ENCODE assay signal across 9 cellular contexts in the genomic region with DNA sequence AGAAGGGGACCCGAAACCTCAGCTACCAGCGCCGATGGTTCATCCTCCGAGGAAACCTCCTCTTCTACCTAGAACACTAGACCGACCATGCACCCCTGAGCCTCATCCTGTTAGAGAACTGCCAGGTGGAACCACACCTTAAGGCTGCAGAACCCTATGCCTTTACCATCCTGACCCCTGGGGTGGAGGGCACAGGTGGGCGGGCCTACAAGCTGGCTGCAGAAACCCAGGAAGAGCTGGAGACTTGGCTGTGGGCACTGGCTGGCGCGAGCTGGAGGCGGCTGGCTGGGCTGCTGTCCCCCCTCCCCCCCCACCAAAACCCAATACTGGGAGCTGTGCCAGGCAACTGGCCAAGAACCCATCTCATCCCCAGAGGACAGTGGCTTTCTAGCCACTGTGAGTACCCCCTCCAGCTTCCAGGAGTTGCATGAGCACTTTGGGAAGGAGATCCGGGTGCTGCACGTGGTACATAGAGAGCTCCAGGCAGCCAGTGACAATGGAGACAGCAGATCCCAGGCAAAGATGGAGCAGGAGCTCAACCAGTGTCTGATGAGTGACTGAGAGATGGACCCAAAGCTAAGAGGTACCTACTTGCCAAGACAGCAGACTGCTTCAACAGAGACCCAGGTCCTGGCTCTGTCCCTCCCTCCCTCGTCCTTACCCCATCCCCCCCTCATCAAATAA. TPM values are rescaled to one million over a fixed set of nuclear protein-coding genes. Genes with fewer than 3 reads are reported as not detected.
DNase-seq lines count a peak whose midpoint lies in the region; ATAC-seq and TF ChIP-seq lines count a peak whose summit lies in the region.
"Had no signal": no experiment of that assay in that cellular context is flagged by ENCODE, and none has a peak within 500 bp of the region (broad histone marks: within the 10 kb centered on the region; RNA-seq: fewer than 3 reads in every experiment).

No MANE protein-coding gene starts in this region.

- BruUV-seq in PC-3 (replicated peaks; lab: Mats Ljungman, UMichigan): no TSS peak

- ATAC-seq in gastrocnemius medialis (no peak), PC-3 (no peak), HG02840 (IDR thresholded peaks at IDR 0.05; ENCODE audit: low FRiP score, unreplicated experiment) (no peak)

- H3K36me3 ChIP-seq in HEK293 (ENCODE audit: control insufficient read depth in 2 of 2, insufficient read depth in 1 of 2, low read length in 2 of 2) (peaks cover 6 to 78% of the 10 kb centered on the region in 2 experiments; a peak in 2 of 3 replicates), gastrocnemius medialis (peaks cover 0 to 56% of the 10 kb centered on the region in 2 donors), PC-3 (ENCODE audit: low read depth, low read length) (no peaks in the 10 kb centered on the region; the same call in 1 of the 2 replicates)

- H3K27me3 ChIP-seq in gastrocnemius medialis: no peaks in the 10 kb centered on the region
- no peaks in the 10 kb centered on the region for H3K27me3 ChIP-seq in PC-3 (ENCODE audit: low read length)

- H3K9ac ChIP-seq in PC-3 (ENCODE audit: low read length): no peak overlapping the region

- no peaks in the 10 kb centered on the region for H3F3A ChIP-seq in PC-3 (ENCODE audit: low read length, unreplicated experiment)

- H3K27ac ChIP-seq in HEK293 (ENCODE audit: extremely low read depth, low read depth, low read length) (peak overlapping the region; percentile 72), gastrocnemius medialis (peak overlapping the region; percentile 92 to 97 (median 94)), PC-3 (ENCODE audit: low read length) (no peak overlapping the region; the same call in 1 of the 2 replicates)

- no peak overlapping the region for H3K4me2 ChIP-seq in PC-3 (ENCODE audit: low read length)

- no peak for TF ChIP-seq POLR2A in gastrocnemius medialis (IDR thresholded peaks at IDR 0.05)

- CTCF ChIA-PET in HEK293 (lab: Yijun Ruan, JAX): interaction anchor here (0.5 to 1.1 kb wide), 5 partner anchors 16 to 304 kb away, joined by 3 to 5 read pairs (median 3); no protein-coding TSS in a partner anchor
- CTCF ChIA-PET in PC-3 (lab: Charles Lee): no interaction called here

- peaks cover 11% of the 10 kb centered on the region for H4K20me1 ChIP-seq in PC-3 (ENCODE audit: low read length)

- H3K4me3 ChIP-seq in HEK293 (ENCODE audit: low read depth, low read length) (no peak overlapping the region), gastrocnemius medialis (peak overlapping the region in 2 of 4 donors; percentile 84 to 100), PC-3 (ENCODE audit: low read length) (no peak overlapping the region)

- no peak for TF ChIP-seq CTCF in HEK293 (tag by site-specific recombination; IDR thresholded peaks at IDR 0.05)
- no peak for TF ChIP-seq CTCF in gastrocnemius medialis (IDR thresholded peaks at IDR 0.05 in 4 of 5, conservative IDR thresholded peaks at IDR 0.05 in 1 of 5)
- no peak for TF ChIP-seq CTCF in PC-3 (conservative IDR thresholded peaks at IDR 0.05; ENCODE audit: low read depth, low read length)

- in situ Hi-C loops in gastrocnemius medialis (cut with MboI; ENCODE audit: low sequenced_read_pairs in 4 of 4): loop anchor here in 2 of 4 donors (25.0 kb wide), 2 partner anchors 269 to 294 kb away; a partner anchor contains a TSS

- POLR2A ChIA-PET in HEK293 (lab: Yijun Ruan, JAX): interaction anchor here (0.7 to 4.5 kb wide), 7 partner anchors 9 to 291 kb away, joined by 3 to 60 read pairs (median 3); a partner anchor contains a TSS
- POLR2A ChIA-PET in PC-3 (lab: Charles Lee; ENCODE audit: unreplicated experiment): no interaction called here

- intact Hi-C loops in gastrocnemius medialis (cut with DNase I; ENCODE audit: low total_unique reads) (loop anchor here (5.0 kb wide), 1 partner anchor 454 kb away; a partner anchor contains a TSS), posterior vena cava (cut with DNase I) (no loop called here), PC-3 (cut with micrococcal nuclease) (no loop called here)

- DNase-seq in SHP77 (lab: John Stamatoyannopoulos, UW): peak; percentile 44 to 69
- peak; percentile 37 for DNase-seq in glomerular visceral epithelial cell (ENCODE audit: extremely low spot score)
- no peak for DNase-seq in gastrocnemius medialis
- DNase-seq in posterior vena cava (ENCODE audit: low spot score): no peak
- no peak for DNase-seq in PC-3
- no peak for DNase-seq in AG08396 (ENCODE audit: low spot score)

- H2AFZ ChIP-seq in PC-3 (ENCODE audit: low read length): no peak overlapping the region

- no peaks in the 10 kb centered on the region for H3K9me2 ChIP-seq in PC-3 (replicated peaks; ENCODE audit: low read length)

- H3K79me2 ChIP-seq in PC-3 (ENCODE audit: low read length): peaks cover 25% of the 10 kb centered on the region

- no peaks in the 10 kb centered on the region for H3K9me3 ChIP-seq in HEK293 (ENCODE audit: control insufficient read depth, insufficient read depth, low read depth, low read length)
- H3K9me3 ChIP-seq in gastrocnemius medialis: no peaks in the 10 kb centered on the region
- no peaks in the 10 kb centered on the region for H3K9me3 ChIP-seq in PC-3 (ENCODE audit: low read length)

- H3K4me1 ChIP-seq in HEK293 (ENCODE audit: control insufficient read depth, insufficient read depth, low read length): no peaks in the 10 kb centered on the region
- H3K4me1 ChIP-seq in gastrocnemius medialis: peaks cover 39 to 45% of the 10 kb centered on the region in 2 donors
- H3K4me1 ChIP-seq in PC-3 (ENCODE audit: insufficient read depth, low read length): peaks cover 32% of the 10 kb centered on the region

TF ChIP-seq in HEK293, 187 proteins besides CTCF, POLR2A, EP300 and RAD21 (continues in another document):
- peak; percentile 84 for TF ChIP-seq ZBTB17 (tag by site-specific recombination; IDR thresholded peaks at IDR 0.05)
- TF ChIP-seq ZSCAN30 (tag by site-specific recombination; IDR thresholded peaks at IDR 0.05): peak; percentile 19; the same call in 1 of the 2 replicates
- TF ChIP-seq, protein P1, sequence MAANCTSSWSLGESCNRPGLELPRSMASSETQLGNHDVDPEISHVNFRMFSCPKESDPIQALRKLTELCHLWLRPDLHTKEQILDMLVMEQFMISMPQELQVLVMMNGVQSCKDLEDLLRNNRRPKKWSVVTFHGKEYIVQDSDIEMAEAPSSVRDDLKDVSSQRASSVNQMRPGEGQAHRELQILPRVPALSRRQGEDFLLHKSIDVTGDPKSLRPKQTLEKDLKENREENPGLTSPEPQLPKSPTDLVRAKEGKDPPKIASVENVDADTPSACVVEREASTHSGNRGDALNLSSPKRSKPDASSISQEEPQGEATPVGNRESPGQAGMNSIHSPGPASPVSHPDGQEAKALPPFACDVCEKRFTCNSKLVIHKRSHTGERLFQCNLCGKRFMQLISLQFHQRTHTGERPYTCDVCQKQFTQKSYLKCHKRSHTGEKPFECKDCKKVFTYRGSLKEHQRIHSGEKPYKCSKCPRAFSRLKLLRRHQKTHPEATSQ (tag by site-specific recombination; IDR thresholded peaks at IDR 0.05): no peak
- TF ChIP-seq ZNF341 (tag by site-specific recombination; IDR thresholded peaks at IDR 0.05; ENCODE audit: low read depth): peak; percentile 44; the same call in 1 of the 2 replicates
- TF ChIP-seq, protein P2, sequence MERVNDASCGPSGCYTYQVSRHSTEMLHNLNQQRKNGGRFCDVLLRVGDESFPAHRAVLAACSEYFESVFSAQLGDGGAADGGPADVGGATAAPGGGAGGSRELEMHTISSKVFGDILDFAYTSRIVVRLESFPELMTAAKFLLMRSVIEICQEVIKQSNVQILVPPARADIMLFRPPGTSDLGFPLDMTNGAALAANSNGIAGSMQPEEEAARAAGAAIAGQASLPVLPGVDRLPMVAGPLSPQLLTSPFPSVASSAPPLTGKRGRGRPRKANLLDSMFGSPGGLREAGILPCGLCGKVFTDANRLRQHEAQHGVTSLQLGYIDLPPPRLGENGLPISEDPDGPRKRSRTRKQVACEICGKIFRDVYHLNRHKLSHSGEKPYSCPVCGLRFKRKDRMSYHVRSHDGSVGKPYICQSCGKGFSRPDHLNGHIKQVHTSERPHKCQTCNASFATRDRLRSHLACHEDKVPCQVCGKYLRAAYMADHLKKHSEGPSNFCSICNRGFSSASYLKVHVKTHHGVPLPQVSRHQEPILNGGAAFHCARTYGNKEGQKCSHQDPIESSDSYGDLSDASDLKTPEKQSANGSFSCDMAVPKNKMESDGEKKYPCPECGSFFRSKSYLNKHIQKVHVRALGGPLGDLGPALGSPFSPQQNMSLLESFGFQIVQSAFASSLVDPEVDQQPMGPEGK (tag by site-specific recombination; IDR thresholded peaks at IDR 0.05): peak; percentile 18; the same call in 1 of the 2 replicates
- TF ChIP-seq SCRT2 (tag by site-specific recombination; IDR thresholded peaks at IDR 0.05): peak; percentile 56; the same call in 1 of the 2 replicates
- TF ChIP-seq, protein P3, sequence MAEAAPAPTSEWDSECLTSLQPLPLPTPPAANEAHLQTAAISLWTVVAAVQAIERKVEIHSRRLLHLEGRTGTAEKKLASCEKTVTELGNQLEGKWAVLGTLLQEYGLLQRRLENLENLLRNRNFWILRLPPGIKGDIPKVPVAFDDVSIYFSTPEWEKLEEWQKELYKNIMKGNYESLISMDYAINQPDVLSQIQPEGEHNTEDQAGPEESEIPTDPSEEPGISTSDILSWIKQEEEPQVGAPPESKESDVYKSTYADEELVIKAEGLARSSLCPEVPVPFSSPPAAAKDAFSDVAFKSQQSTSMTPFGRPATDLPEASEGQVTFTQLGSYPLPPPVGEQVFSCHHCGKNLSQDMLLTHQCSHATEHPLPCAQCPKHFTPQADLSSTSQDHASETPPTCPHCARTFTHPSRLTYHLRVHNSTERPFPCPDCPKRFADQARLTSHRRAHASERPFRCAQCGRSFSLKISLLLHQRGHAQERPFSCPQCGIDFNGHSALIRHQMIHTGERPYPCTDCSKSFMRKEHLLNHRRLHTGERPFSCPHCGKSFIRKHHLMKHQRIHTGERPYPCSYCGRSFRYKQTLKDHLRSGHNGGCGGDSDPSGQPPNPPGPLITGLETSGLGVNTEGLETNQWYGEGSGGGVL (tag by site-specific recombination; IDR thresholded peaks at IDR 0.05): peak; percentile 75

RNA-seq across cellular contexts. Expression of a gene that starts 1.4 kb away (rescaled TPM):
- total RNA-seq in gastrocnemius medialis (10 to 100 TPM; 33.4 to 53.8 (median 40.9) TPM), posterior vena cava (10 to 100 TPM; 47.9 to 54.2 TPM), PC-3 (2014; rRNA removed) (30.0 and 43.3 TPM in 2 replicates)

RNA-seq across cellular contexts. Expression of a gene that starts 13.8 kb away (rescaled TPM):
- total RNA-seq in gastrocnemius medialis: 10 to 100 TPM; 35.3 to 52.6 (median 43.6) TPM
- 10 to 100 TPM; 27.8 to 29.8 TPM for total RNA-seq in posterior vena cava
- total RNA-seq in PC-3 (2014; rRNA removed): 36.0 and 52.4 TPM in 2 replicates

RNA-seq across cellular contexts. Expression of a gene that starts 18.1 kb away (rescaled TPM):
- total RNA-seq in gastrocnemius medialis: 1,000 to 10,000 TPM; 1,053 to 4,879 (median 1,942) TPM
- total RNA-seq in posterior vena cava: not detected
- total RNA-seq in PC-3 (2014; rRNA removed): not detected in 2 replicates
- total RNA-seq: SK-MEL-5 had no signal

RNA-seq across cellular contexts. Expression of a gene that starts 25.8 kb away (rescaled TPM):
- total RNA-seq in gastrocnemius medialis: under 1 TPM in 1 of 4 donors, not detected in 3; 0.65 TPM
- total RNA-seq in posterior vena cava: 1 to 10 TPM; 1.6 to 3.0 TPM
- 0.55 TPM in 1 of 2 replicates, not detected in the other for total RNA-seq in PC-3 (2014; rRNA removed)
- total RNA-seq: SK-MEL-5 had no signal

RNA-seq across cellular contexts. Expression of a gene that starts 38.7 kb away (rescaled TPM):
- total RNA-seq in gastrocnemius medialis: 10 to 100 TPM in 2 of 4 donors, 1 to 10 TPM in 2; 4.4 to 12.7 (median 8.7) TPM
- total RNA-seq in posterior vena cava: 1 to 10 TPM; 6.2 to 6.5 TPM
- total RNA-seq in PC-3 (2014; rRNA removed): 8.9 and 14.2 TPM in 2 replicates

Comparison
In these comparisons a context has a peak if more than half of its experiments do, and no peak if none do; other contexts are left out.
1. DNase-seq: peak in SHP77 (2 of 2) and glomerular visceral epithelial cell (single experiment); none in gastrocnemius medialis (0 of 2), posterior vena cava (single experiment), PC-3 (single experiment) and AG08396 (single experiment).
2. RNA of a gene that starts 18.1 kb away (total RNA-seq): 1,053 to 4,879 TPM in gastrocnemius medialis; not detected in posterior vena cava and not detected in PC-3; every median in the first group is over 100 times any median in the second.